ENCODE assay signal across 9 cellular contexts in the genomic region with DNA sequence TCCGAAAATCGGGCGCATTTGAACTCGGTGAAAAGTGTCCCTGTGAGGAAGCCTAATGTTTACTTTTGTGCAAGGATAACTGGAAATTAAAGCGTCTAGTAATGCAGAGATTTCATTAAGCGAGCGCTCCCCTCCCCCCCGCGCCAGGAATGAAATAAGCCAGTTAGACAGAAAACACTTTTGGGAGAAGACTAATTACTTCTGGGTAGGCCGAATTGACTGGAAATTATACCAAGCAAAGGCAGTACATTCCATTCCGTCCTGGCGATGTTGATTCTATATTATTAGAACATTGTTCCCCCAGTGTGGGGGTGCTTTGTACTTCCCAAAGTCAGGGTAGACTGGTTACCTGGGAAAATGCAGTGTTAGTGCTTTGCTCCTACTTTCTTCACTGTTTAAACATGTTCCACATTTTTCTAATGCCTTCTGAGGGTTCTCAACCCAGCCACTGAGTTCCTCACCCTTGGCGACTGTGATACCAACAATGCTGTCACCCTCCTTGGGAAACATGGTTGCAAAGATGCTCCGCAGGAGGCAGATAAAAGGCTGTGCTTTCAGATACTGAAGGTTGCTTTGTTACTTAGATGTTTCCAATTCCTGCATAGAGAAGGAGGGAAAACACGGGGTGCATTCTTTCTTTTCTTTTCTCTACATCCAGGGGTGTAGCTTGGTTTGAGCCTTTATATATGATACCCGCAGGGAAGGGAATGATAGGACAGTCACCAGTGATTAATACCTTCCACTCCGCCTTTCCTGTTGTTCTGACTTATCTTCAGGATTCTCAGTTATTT. TPM values are rescaled to one million over a fixed set of nuclear protein-coding genes. Genes with fewer than 3 reads are reported as not detected.
A peak's percentile ranks its signal among the peaks of the same experiment; 100 is the strongest.
DNase-seq lines count a peak whose midpoint lies in the region; ATAC-seq and TF ChIP-seq lines count a peak whose summit lies in the region.
"Had no signal": no experiment of that assay in that cellular context is flagged by ENCODE, and none has a peak within 500 bp of the region (broad histone marks: within the 10 kb centered on the region; RNA-seq: fewer than 3 reads in every experiment).

No MANE protein-coding gene starts in this region.

- no peak for ATAC-seq in T-helper 17 cell
- ATAC-seq in foreskin keratinocyte = peak; percentile 88

- H3K4me1 ChIP-seq in foreskin keratinocyte (peaks cover 27% of the 10 kb centered on the region), ovary (ENCODE audit: insufficient read depth) (peaks cover 8% of the 10 kb centered on the region)

- TF ChIP-seq CTCF in foreskin keratinocyte (conservative IDR thresholded peaks at IDR 0.05) = no peak
- no peak for TF ChIP-seq CTCF in ovary (IDR thresholded peaks at IDR 0.05)

- peak overlapping the region; percentile 63 for H3K4me3 ChIP-seq in ovary

- no peak overlapping the region for H3K27ac Mint-ChIP-seq in T-helper 17 cell

- H3K27ac ChIP-seq in foreskin keratinocyte (peak overlapping the region; percentile 74), ovary (peak overlapping the region; percentile 63 to 84)
- H3K27ac ChIP-seq: HL-60 had no signal

- peaks cover 2% of the 10 kb centered on the region for H3K36me3 Mint-ChIP-seq in T-helper 17 cell (ENCODE audit: low read depth)

- peaks cover 51% of the 10 kb centered on the region for H3K27me3 Mint-ChIP-seq in T-helper 17 cell

- intact Hi-C loops in ovary (cut with DNase I) = loop anchor here in 1 of 4 donors (10.0 kb wide), 1 partner anchor 597 kb away; no protein-coding TSS in a partner anchor

- H3K36me3 ChIP-seq in ovary = no peaks in the 10 kb centered on the region

- TF ChIP-seq POLR2A in ovary (IDR thresholded peaks at IDR 0.05) = no peak

- DNase-seq in Daoy (ENCODE audit: low read depth) = peak; percentile 48
- DNase-seq in T-helper 17 cell = no peak
- peak; percentile 84 to 93 for DNase-seq in foreskin keratinocyte
- DNase-seq in ovary = peak; percentile 33 to 63 (median 50)
- no peak for DNase-seq in AML-193 (lab: John Stamatoyannopoulos, UW)
- DNase-seq in activated CD4-positive, CD25-positive, alpha-beta regulatory T cell (lab: John Stamatoyannopoulos, UW) = no peak
- no peak for DNase-seq in activated CD4-positive, CD25-positive, alpha-beta regulatory T cell treated with anti-CD3 and anti-CD28 coated beads, Interleukin-2, amount 50 U/mL, for 72 hours
- DNase-seq in NK-92 (lab: John Stamatoyannopoulos, UW; ENCODE audit: unreplicated experiment) = no peak

- H3K27me3 ChIP-seq in foreskin keratinocyte = no peaks in the 10 kb centered on the region
- H3K27me3 ChIP-seq in ovary = no peaks in the 10 kb centered on the region

- H3K9me3 ChIP-seq in T-helper 17 cell (ENCODE audit: control insufficient read depth, low read length, poor library complexity, severe bottlenecking) (no peaks in the 10 kb centered on the region), ovary (no peaks in the 10 kb centered on the region)

- peak overlapping the region; percentile 92 for H3K4me3 Mint-ChIP-seq in T-helper 17 cell

- TF ChIP-seq EP300 in ovary (IDR thresholded peaks at IDR 0.05) = no peak

- 4 to 9% (median 4%) methylated on average over 17 of the region's 17 CpGs for WGBS in ovary, 3 donors

- H3K4me1 Mint-ChIP-seq in T-helper 17 cell = peaks cover 16% of the 10 kb centered on the region

RNA-seq across cellular contexts. Expression of gene GJA1, which starts 2.6 kb away (rescaled TPM):
- 80.6 and 103 TPM in 2 replicates for total RNA-seq in Daoy (2014; rRNA removed; shearing (Covaris generic))
- total RNA-seq in T-helper 17 cell (under 1 TPM in 1 of 2 donors, not detected in 1; 0.12 TPM), foreskin keratinocyte (70.7 and 79.8 TPM in 2 replicates), ovary (10 to 100 TPM; 26.4 to 80.4 (median 51.5) TPM)
- polyA plus RNA-seq in foreskin keratinocyte (33.8 and 44.4 TPM in 2 replicates), ovary (100 to 1,000 TPM in 1 of 2 donors, 10 to 100 TPM in 1; 78.7 to 464 TPM)

Comparison
In these comparisons a context has a peak if more than half of its experiments do, and no peak if none do; other contexts are left out.
1. DNase-seq: peak in Daoy (single experiment), foreskin keratinocyte (2 of 2) and ovary (5 of 5); none in T-helper 17 cell (0 of 3), AML-193 (0 of 2), activated CD4-positive, CD25-positive, alpha-beta regulatory T cell (0 of 4), activated CD4-positive, CD25-positive, alpha-beta regulatory T cell treated with anti-CD3 and anti-CD28 coated beads, Interleukin-2, amount 50 U/mL, for 72 hours (single experiment) and NK-92 (single experiment).
2. RNA of gene GJA1, which starts 2.6 kb away (total RNA-seq): 80.6 to 103 TPM in Daoy, 70.7 to 79.8 TPM in foreskin keratinocyte and 26.4 to 80.4 TPM in ovary; 0.12 TPM in T-helper 17 cell; every median in the first group is over 10 times any median in the second.